In the genomic region with DNA sequence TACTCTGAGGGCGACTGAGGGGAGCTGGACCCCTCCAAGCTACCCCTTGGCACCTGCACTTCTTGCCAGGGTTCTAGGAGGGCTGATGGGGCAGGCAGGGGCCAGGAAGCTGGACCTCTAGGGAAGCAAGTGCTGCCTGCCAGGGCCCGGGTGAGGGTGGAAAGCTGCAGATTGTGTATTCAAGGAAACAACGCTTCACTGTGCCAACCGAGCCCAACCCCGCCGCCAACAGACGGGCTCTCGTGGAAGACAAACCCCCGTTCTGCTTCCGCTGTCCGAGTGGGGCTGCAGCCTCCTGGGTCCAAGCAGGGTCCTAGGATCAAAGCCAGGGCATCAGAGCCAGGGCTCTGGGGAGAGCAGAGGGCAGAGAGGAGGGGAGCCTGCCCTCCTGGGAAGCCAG, we compare ENCODE assay signal across 13 cellular contexts. TPM values are rescaled to one million over a fixed set of nuclear protein-coding genes. Genes with fewer than 3 reads are reported as not detected.
DNase-seq lines count a peak whose midpoint lies in the region; TF ChIP-seq lines count a peak whose summit lies in the region.
"Had no signal": no experiment of that assay in that cellular context is flagged by ENCODE, and none has a peak within 500 bp of the region (broad histone marks: within the 10 kb centered on the region; RNA-seq: fewer than 3 reads in every experiment).

No MANE protein-coding gene starts in this region.

- H3K27me3 ChIP-seq in BLaER1 treated with 17β-estradiol and CSF1 and Interleukin-3, amounts not matched to agents 10 nM and 100 nM = peaks cover 0 to 12% (median 4%) of the 10 kb centered on the region in 11 experiments; a peak in 8 of 22 replicates
- H3K27me3 ChIP-seq in endodermal cell (ENCODE audit: control insufficient read depth, insufficient read depth, low read length, poor library complexity, severe bottlenecking) (no peaks in the 10 kb centered on the region), osteoblast (ENCODE audit: insufficient read depth, low read length) (no peaks in the 10 kb centered on the region)

- TF ChIP-seq CTCF in endodermal cell (conservative IDR thresholded peaks at IDR 0.05) (no peak), osteoblast (IDR thresholded peaks at IDR 0.05; ENCODE audit: extremely low read depth, low read depth, low read length) (no peak), mesothelial cell of epicardium (IDR thresholded peaks at IDR 0.05; ENCODE audit: unreplicated experiment) (no peak)

- peaks cover 23 to 54% (median 48%) of the 10 kb centered on the region in 11 experiments for H3K36me3 ChIP-seq in BLaER1 treated with 17β-estradiol and CSF1 and Interleukin-3, amounts not matched to agents 10 nM and 100 nM
- H3K36me3 ChIP-seq in endodermal cell (ENCODE audit: control insufficient read depth, insufficient read depth, low read length) (peaks cover 27% of the 10 kb centered on the region), osteoblast (ENCODE audit: insufficient read depth, low read length) (peaks cover 14% of the 10 kb centered on the region)

- H3K36me3 Mint-ChIP-seq in endodermal cell (ENCODE audit: low read depth) (peaks cover 22% of the 10 kb centered on the region), mesothelial cell of epicardium (peaks cover 3% of the 10 kb centered on the region)

- H3K9me3 ChIP-seq in BLaER1 treated with 17β-estradiol and CSF1 and Interleukin-3, amounts not matched to agents 10 nM and 100 nM (replicated peaks in 1 of 11) = no peaks in the 10 kb centered on the region
- H3K9me3 ChIP-seq in endodermal cell (ENCODE audit: control insufficient read depth, low read length) (no peaks in the 10 kb centered on the region), osteoblast (ENCODE audit: low read depth, low read length) (no peaks in the 10 kb centered on the region)

- H3K4me1 ChIP-seq in BLaER1 treated with 17β-estradiol and CSF1 and Interleukin-3, amounts not matched to agents 10 nM and 100 nM = peaks cover 56 to 69% (median 67%) of the 10 kb centered on the region in 10 experiments
- H3K4me1 ChIP-seq in endodermal cell (ENCODE audit: control insufficient read depth, insufficient read depth, low read length) (peaks cover 29% of the 10 kb centered on the region), osteoblast (ENCODE audit: insufficient read depth, low read length) (peaks cover 48% of the 10 kb centered on the region)

- H3K4me3 ChIP-seq in BLaER1 treated with 17β-estradiol and CSF1 and Interleukin-3, amounts not matched to agents 10 nM and 100 nM = peak overlapping the region; percentile 73 to 99 (median 94); a peak in 19 of 20 replicates
- H3K4me3 ChIP-seq in endodermal cell (ENCODE audit: low read length) = peak overlapping the region; percentile 90
- no peak overlapping the region for H3K4me3 ChIP-seq in osteoblast (ENCODE audit: insufficient read depth, low read length)
- H3K4me3 ChIP-seq: SK-N-MC had no signal

- DNase-seq in NCI-H1092 (lab: John Stamatoyannopoulos, UW) = peak; percentile 57
- no peak for DNase-seq in endodermal cell
- no peak for DNase-seq in osteoblast (ENCODE audit: insufficient read length, low spot score, missing footprints)
- no peak for DNase-seq in mesothelial cell of epicardium (ENCODE audit: low spot score in 2 of 2, unreplicated experiment in 2 of 2)
- DNase-seq in NCI-H69 (lab: John Stamatoyannopoulos, UW) = no peak
- DNase-seq in SKM-1 (lab: John Stamatoyannopoulos, UW; ENCODE audit: unreplicated experiment) = no peak
- DNase-seq in DMS114 treated with DMSO at 0.1 percent for 48 hours (lab: John Stamatoyannopoulos, UW; ENCODE audit: unreplicated experiment) = no peak
- DNase-seq: DMS53, NCI-H1694 treated with DMSO at 0.1 percent for 48 hours had no signal

- peak overlapping the region; percentile 49 to 99 (median 93) for H3K27ac ChIP-seq in BLaER1 treated with 17β-estradiol and CSF1 and Interleukin-3, amounts not matched to agents 10 nM and 100 nM
- H3K27ac ChIP-seq in endodermal cell (ENCODE audit: low read depth, low read length) (no peak overlapping the region), osteoblast (ENCODE audit: low read depth, low read length) (peak overlapping the region; percentile 48)
- H3K27ac ChIP-seq: SK-N-MC had no signal

- peak overlapping the region; percentile 91 to 100 (median 97) for H3K9ac ChIP-seq in BLaER1 treated with 17β-estradiol and CSF1 and Interleukin-3, amounts not matched to agents 10 nM and 100 nM
- H3K9ac ChIP-seq in endodermal cell (ENCODE audit: extremely low read depth, low read length, poor library complexity, severe bottlenecking) = peak overlapping the region; percentile 16

- H3K4me3 Mint-ChIP-seq in endodermal cell = peak overlapping the region; percentile 76
- H3K4me3 Mint-ChIP-seq in mesothelial cell of epicardium = no peak overlapping the region

- H3K4me2 ChIP-seq in BLaER1 treated with 17β-estradiol and CSF1 and Interleukin-3, amounts not matched to agents 10 nM and 100 nM = peak overlapping the region; percentile 94 to 99 (median 99)
- peak overlapping the region; percentile 98 for H3K4me2 ChIP-seq in osteoblast (ENCODE audit: insufficient read depth, low read length)

- peaks cover 47 to 71% (median 59%) of the 10 kb centered on the region in 11 experiments; a peak in 21 of 22 replicates for H4K20me1 ChIP-seq in BLaER1 treated with 17β-estradiol and CSF1 and Interleukin-3, amounts not matched to agents 10 nM and 100 nM
- H4K20me1 ChIP-seq in osteoblast (ENCODE audit: insufficient read depth, low read length) = peaks cover 37% of the 10 kb centered on the region

- H3K27ac Mint-ChIP-seq in endodermal cell (peak overlapping the region; percentile 92), mesothelial cell of epicardium (no peak overlapping the region)

- peaks cover 53% of the 10 kb centered on the region for H3K4me1 Mint-ChIP-seq in endodermal cell
- peaks cover 30% of the 10 kb centered on the region for H3K4me1 Mint-ChIP-seq in mesothelial cell of epicardium

- H2AFZ ChIP-seq in osteoblast (ENCODE audit: low read length) = no peak overlapping the region

- H3K9me3 Mint-ChIP-seq in endodermal cell = no peaks in the 10 kb centered on the region
- H3K9me3 Mint-ChIP-seq in mesothelial cell of epicardium = no peaks in the 10 kb centered on the region

- H3K27me3 Mint-ChIP-seq in endodermal cell (ENCODE audit: insufficient read depth) = peaks cover 1% of the 10 kb centered on the region
- H3K27me3 Mint-ChIP-seq in mesothelial cell of epicardium (ENCODE audit: low read depth) = peaks cover 29% of the 10 kb centered on the region

- H3K79me2 ChIP-seq in osteoblast (ENCODE audit: insufficient read depth, low read length) = peaks cover 72% of the 10 kb centered on the region

- 94 to 100% methylated on average over 3 to 11 of the region's 11 CpGs for WGBS in endodermal cell (ENCODE audit: insufficient coverage in 1 of 2, insufficient read length in 1 of 2), 2 experiments

RNA-seq across cellular contexts. Expression of gene EFHD2, which starts 3.2 kb away (rescaled TPM):
- total RNA-seq in endodermal cell (10 to 100 TPM; 36.7 to 47.6 TPM), osteoblast (35.8 and 36.8 TPM in 2 replicates), mesothelial cell of epicardium (16.2 to 18.0 TPM (median 17.5 TPM) in 3 replicates)
- 20.3 TPM for polyA plus RNA-seq in endodermal cell (2013, experiment 1 of 2)
- polyA plus RNA-seq in endodermal cell (2013, experiment 2 of 2) = 20.0 TPM

RNA-seq across cellular contexts. Expression of gene CTRC, which starts 25.4 kb away (rescaled TPM):
- not detected for total RNA-seq in endodermal cell
- not detected for polyA plus RNA-seq in endodermal cell (2013, experiment 1 of 2)
- not detected for polyA plus RNA-seq in endodermal cell (2013, experiment 2 of 2)
- not detected in 2 replicates for total RNA-seq in osteoblast
- total RNA-seq in mesothelial cell of epicardium = 0.13 to 1.2 TPM (median 0.38 TPM) in 3 replicates
- total RNA-seq: renal cortical epithelial cell had no signal

RNA-seq across cellular contexts. Expression of gene CELA2A, which starts 43.7 kb away (rescaled TPM):
- total RNA-seq in endodermal cell (not detected), osteoblast (not detected in 2 replicates), mesothelial cell of epicardium (not detected in 3 replicates)
- polyA plus RNA-seq in endodermal cell (2013, experiment 1 of 2) = not detected
- polyA plus RNA-seq in endodermal cell (2013, experiment 2 of 2) = not detected
- total RNA-seq: H4, renal cortical epithelial cell had no signal
